10 cellular contexts compared by ENCODE assay signal in the genomic region with DNA sequence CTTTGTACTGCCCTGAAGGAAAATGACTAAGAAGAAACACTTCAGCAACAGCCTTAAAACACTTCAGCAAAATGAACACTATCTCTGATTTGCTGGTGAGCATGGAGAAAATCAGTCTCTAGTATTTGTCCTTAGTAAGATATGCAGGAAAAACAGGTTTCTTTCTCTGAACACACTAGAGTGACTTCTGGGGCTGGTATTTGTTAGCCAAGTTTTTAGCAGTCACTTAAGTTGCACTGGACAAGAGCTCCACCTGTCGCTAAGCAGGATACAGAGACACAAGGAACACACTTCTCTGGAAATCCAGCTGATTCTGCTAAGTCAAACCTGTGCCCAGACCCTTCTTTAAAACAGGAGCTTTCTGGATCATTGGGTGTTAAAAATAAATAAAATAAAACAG.
DNase-seq lines count a peak whose midpoint lies in the region; ATAC-seq and TF ChIP-seq lines count a peak whose summit lies in the region.
"Had no signal": no experiment of that assay in that cellular context is flagged by ENCODE, and none has a peak within 500 bp of the region (broad histone marks: within the 10 kb centered on the region; RNA-seq: fewer than 3 reads in every experiment).

No MANE protein-coding gene starts in this region.

- peak; percentile 15; the same call in 1 of the 2 replicates for TF ChIP-seq RAD21 in SK-N-SH (IDR thresholded peaks at IDR 0.05; ENCODE audit: low read length)

- H3K27me3 ChIP-seq in SK-N-SH (ENCODE audit: insufficient read depth) (no peaks in the 10 kb centered on the region), transverse colon (no peaks in the 10 kb centered on the region)

- peaks cover 43 to 67% of the 10 kb centered on the region in 2 experiments for H3K36me3 ChIP-seq in SK-N-SH (replicated peaks in 1 of 2; ENCODE audit: control insufficient read depth in 1 of 2, insufficient read depth in 2 of 2, low read length in 1 of 2)
- peaks cover 0 to 28% (median 10%) of the 10 kb centered on the region in 4 donors for H3K36me3 ChIP-seq in transverse colon

- intact Hi-C loops in transverse colon (cut with DNase I; ENCODE audit: low total_unique reads), result no loop called here

- no peak for DNase-seq in SK-N-SH
- peak; percentile 21 to 56 for DNase-seq in cardiac fibroblast (ENCODE audit: low read depth in 2 of 2)
- DNase-seq in left lobe of liver (ENCODE audit: low spot score), result no peak
- peak; percentile 53 for DNase-seq in transverse colon
- no peak for DNase-seq in activated CD4-positive, alpha-beta T cell treated with anti-CD3 and anti-CD28 coated beads, Interleukin-2, amount 50 U/mL, for 4 hours
- DNase-seq: cortex of kidney had no signal

- H3K9me3 ChIP-seq in SK-N-SH (no peaks in the 10 kb centered on the region), transverse colon (no peaks in the 10 kb centered on the region)

- H3K4me3 ChIP-seq in SK-N-SH (ENCODE audit: low read depth in 2 of 2, low read length in 1 of 2) (no peak overlapping the region), cardiac fibroblast (replicated peaks in 1 of 2; ENCODE audit: low read depth in 2 of 2, low read length in 2 of 2) (no peak overlapping the region), transverse colon (no peak overlapping the region)
- H3K4me3 ChIP-seq: K562 had no signal

- TF ChIP-seq EP300 in SK-N-SH (IDR thresholded peaks at IDR 0.05; ENCODE audit: borderline replicate concordance in 1 of 2, low read depth in 1 of 2, low read length in 1 of 2), result no peak
- no peak for TF ChIP-seq EP300 in transverse colon (IDR thresholded peaks at IDR 0.05; ENCODE audit: low read depth)

- H3K27ac ChIP-seq in SK-N-SH (ENCODE audit: low read depth in 2 of 2, low read length in 1 of 2) (no peak overlapping the region), transverse colon (no peak overlapping the region)

- in situ Hi-C loops in transverse colon (cut with MboI; ENCODE audit: low pct_ligation_motif_present in 1 of 4, low pct_unique_long_range_greater_than_20kb in 1 of 4, low sequenced_read_pairs in 3 of 4), result loop anchor here in 1 of 4 donors (25.0 kb wide), 1 partner anchor 106 kb away; no protein-coding TSS in a partner anchor

- WGBS in SK-N-SH (ENCODE audit: low lambda C conversion rate), result 93% methylated on average over 1 of the region's 1 CpG
- 40% methylated on average over 1 of the region's 1 CpG for WGBS in transverse colon (ENCODE audit: low coverage in 1 of 2), 2 donors

- TF ChIP-seq POLR2A in transverse colon (IDR thresholded peaks at IDR 0.05), result no peak

- no peak overlapping the region for H2AFZ ChIP-seq in SK-N-SH (ENCODE audit: low read depth)

- POLR2A ChIA-PET in SK-N-SH (lab: Yijun Ruan, JAX), result interaction anchor here (1.0 kb wide), 1 partner anchor 11 kb away, joined by 3 read pairs; no protein-coding TSS in a partner anchor

- no peaks in the 10 kb centered on the region for H3K9me2 ChIP-seq in SK-N-SH

- ATAC-seq in SK-N-SH treated with all-trans-retinoic acid at 6 μM for 48 hours (no peak), left lobe of liver (peak; percentile 67), HG02840 (IDR thresholded peaks at IDR 0.05; ENCODE audit: low FRiP score, unreplicated experiment) (no peak), GM21723 (IDR thresholded peaks at IDR 0.05; ENCODE audit: unreplicated experiment) (no peak)
- ATAC-seq: K562 had no signal

- no peak overlapping the region for H3K9ac ChIP-seq in SK-N-SH

- peaks cover 7% of the 10 kb centered on the region for H3F3A ChIP-seq in SK-N-SH (replicated peaks; ENCODE audit: insufficient read depth)

- 0 out of 2 replicates have a peak, but pooled peaks cover 5% of the 10 kb centered on the region for H3K79me2 ChIP-seq in SK-N-SH (ENCODE audit: insufficient read depth)

- no peaks in the 10 kb centered on the region; the same call in 1 of the 2 replicates for H4K20me1 ChIP-seq in SK-N-SH (ENCODE audit: insufficient read depth)

- CTCF ChIA-PET in SK-N-SH (lab: Yijun Ruan, JAX), result interaction anchor here (1.1 to 15.7 kb wide), 7 partner anchors 12 to 161 kb away, joined by 3 to 324 read pairs (median 5); no protein-coding TSS in a partner anchor

- no peak overlapping the region for H3K4me2 ChIP-seq in SK-N-SH

- H3K4me1 ChIP-seq in SK-N-SH (ENCODE audit: control insufficient read depth in 1 of 2, insufficient read depth in 2 of 2, low read depth in 1 of 2, low read length in 1 of 2) (peaks cover 2 to 18% of the 10 kb centered on the region in 2 experiments; a peak in 3 of 4 replicates), transverse colon (peaks cover 0 to 33% (median 10%) of the 10 kb centered on the region in 4 donors)

- TF ChIP-seq CTCF in SK-N-SH (IDR thresholded peaks at IDR 0.05), result peak; percentile 24
- no peak for TF ChIP-seq CTCF in cardiac fibroblast (IDR thresholded peaks at IDR 0.05; ENCODE audit: low read depth, low read length)
- TF ChIP-seq CTCF in transverse colon (IDR thresholded peaks at IDR 0.05), result peak; percentile 27 to 59 (median 43)

TF ChIP-seq in SK-N-SH, 30 proteins besides CTCF, POLR2A, EP300 and RAD21:
- no peak for TF ChIP-seq CHD2 (IDR thresholded peaks at IDR 0.05; ENCODE audit: low read length, partially characterized antibody)

TF ChIP-seq in SK-N-SH treated with all-trans-retinoic acid at 6 μM for 48 hours, 23 proteins besides CTCF, POLR2A, EP300 and RAD21:
- TF ChIP-seq GLIS3 (CRISPR knock-in tag; IDR thresholded peaks at IDR 0.05) (no peak), PPARA (CRISPR knock-in tag; IDR thresholded peaks at IDR 0.05; ENCODE audit: borderline replicate concordance) (no peak), TOX (CRISPR knock-in tag; IDR thresholded peaks at IDR 0.05; ENCODE audit: borderline replicate concordance) (no peak)
- TF ChIP-seq, protein P1, sequence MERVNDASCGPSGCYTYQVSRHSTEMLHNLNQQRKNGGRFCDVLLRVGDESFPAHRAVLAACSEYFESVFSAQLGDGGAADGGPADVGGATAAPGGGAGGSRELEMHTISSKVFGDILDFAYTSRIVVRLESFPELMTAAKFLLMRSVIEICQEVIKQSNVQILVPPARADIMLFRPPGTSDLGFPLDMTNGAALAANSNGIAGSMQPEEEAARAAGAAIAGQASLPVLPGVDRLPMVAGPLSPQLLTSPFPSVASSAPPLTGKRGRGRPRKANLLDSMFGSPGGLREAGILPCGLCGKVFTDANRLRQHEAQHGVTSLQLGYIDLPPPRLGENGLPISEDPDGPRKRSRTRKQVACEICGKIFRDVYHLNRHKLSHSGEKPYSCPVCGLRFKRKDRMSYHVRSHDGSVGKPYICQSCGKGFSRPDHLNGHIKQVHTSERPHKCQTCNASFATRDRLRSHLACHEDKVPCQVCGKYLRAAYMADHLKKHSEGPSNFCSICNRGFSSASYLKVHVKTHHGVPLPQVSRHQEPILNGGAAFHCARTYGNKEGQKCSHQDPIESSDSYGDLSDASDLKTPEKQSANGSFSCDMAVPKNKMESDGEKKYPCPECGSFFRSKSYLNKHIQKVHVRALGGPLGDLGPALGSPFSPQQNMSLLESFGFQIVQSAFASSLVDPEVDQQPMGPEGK (CRISPR knock-in tag; IDR thresholded peaks at IDR 0.05; ENCODE audit: borderline replicate concordance), result no peak
- TF ChIP-seq, protein P2, sequence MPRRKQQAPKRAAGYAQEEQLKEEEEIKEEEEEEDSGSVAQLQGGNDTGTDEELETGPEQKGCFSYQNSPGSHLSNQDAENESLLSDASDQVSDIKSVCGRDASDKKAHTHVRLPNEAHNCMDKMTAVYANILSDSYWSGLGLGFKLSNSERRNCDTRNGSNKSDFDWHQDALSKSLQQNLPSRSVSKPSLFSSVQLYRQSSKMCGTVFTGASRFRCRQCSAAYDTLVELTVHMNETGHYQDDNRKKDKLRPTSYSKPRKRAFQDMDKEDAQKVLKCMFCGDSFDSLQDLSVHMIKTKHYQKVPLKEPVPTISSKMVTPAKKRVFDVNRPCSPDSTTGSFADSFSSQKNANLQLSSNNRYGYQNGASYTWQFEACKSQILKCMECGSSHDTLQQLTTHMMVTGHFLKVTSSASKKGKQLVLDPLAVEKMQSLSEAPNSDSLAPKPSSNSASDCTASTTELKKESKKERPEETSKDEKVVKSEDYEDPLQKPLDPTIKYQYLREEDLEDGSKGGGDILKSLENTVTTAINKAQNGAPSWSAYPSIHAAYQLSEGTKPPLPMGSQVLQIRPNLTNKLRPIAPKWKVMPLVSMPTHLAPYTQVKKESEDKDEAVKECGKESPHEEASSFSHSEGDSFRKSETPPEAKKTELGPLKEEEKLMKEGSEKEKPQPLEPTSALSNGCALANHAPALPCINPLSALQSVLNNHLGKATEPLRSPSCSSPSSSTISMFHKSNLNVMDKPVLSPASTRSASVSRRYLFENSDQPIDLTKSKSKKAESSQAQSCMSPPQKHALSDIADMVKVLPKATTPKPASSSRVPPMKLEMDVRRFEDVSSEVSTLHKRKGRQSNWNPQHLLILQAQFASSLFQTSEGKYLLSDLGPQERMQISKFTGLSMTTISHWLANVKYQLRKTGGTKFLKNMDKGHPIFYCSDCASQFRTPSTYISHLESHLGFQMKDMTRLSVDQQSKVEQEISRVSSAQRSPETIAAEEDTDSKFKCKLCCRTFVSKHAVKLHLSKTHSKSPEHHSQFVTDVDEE (CRISPR knock-in tag; IDR thresholded peaks at IDR 0.05), result no peak

Comparison
In these comparisons a context has a peak if more than half of its experiments do, and no peak if none do; other contexts are left out.
1. DNase-seq: peak in cardiac fibroblast (2 of 2) and transverse colon (single experiment); none in SK-N-SH (single experiment), left lobe of liver (single experiment) and activated CD4-positive, alpha-beta T cell treated with anti-CD3 and anti-CD28 coated beads, Interleukin-2, amount 50 U/mL, for 4 hours (0 of 2).